In the genomic region with DNA sequence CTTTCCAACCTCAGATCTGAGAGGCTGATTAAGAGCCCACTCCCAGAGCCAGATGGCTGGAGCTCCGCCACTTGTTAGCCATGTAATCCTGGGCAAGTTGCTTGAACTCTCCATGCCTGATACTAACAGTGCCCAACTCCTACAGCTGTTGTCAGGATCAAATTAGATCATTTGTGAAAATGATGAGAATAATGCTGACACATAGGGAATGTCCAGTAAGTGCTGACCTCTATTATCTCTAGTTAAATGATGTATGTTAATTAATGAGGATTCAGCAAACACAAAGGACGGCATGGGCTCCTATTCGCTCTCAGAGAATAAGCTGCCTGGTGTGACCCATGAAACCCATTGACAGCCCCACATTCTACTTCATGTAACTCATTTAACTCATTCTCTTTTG, we compare ENCODE assay signal across 25 cellular contexts.
"Had no signal": no experiment of that assay in that cellular context is flagged by ENCODE, and none has a peak within 500 bp of the region (broad histone marks: within the 10 kb centered on the region; RNA-seq: fewer than 3 reads in every experiment).

No MANE protein-coding gene starts in this region.

- DNase-seq: activated CD4-positive, alpha-beta T cell treated with anti-CD3 and anti-CD28 coated beads for 36 hours; activated CD4-positive, CD25-positive, alpha-beta regulatory T cell; activated CD8-positive, alpha-beta memory T cell treated with anti-CD3 and anti-CD28 coated beads, Interleukin-2, amount 10 ng/mL, durations not matched to agents 7 days and 5 days; activated CD8-positive, alpha-beta T cell treated with anti-CD3 and anti-CD28 coated beads, Interleukin-2, amount 10 ng/mL, durations not matched to agents 7 days and 5 days; activated naive CD4-positive, alpha-beta T cell treated with Interleukin-2 at 50 U/mL for 16 hours; activated T-cell treated with anti-CD3 and anti-CD28 coated beads, Interleukin-2, amount 50 U/mL, for 72 hours; anterior cingulate cortex; dermis blood vessel endothelial cell; effector CD4-positive, alpha-beta T cell; foreskin keratinocyte; heart left ventricle; left lung; lower lobe of right lung; mesenchymal stem cell; natural killer cell; occipital lobe; psoas muscle; spleen; stimulated activated CD4-positive, alpha-beta T cell treated with anti-CD3 and anti-CD28 coated beads, Interleukin-2, amount 100 ng/mL, for 48 hours; uterus had no signal

- H3K79me2 ChIP-seq: parathyroid adenoma had no signal

- H3K27ac ChIP-seq: esophagus muscularis mucosa, foreskin keratinocyte, heart left ventricle, left lung, lower lobe of right lung, neural progenitor cell, parathyroid adenoma, psoas muscle, right atrium auricular region, spleen, thoracic aorta, uterus had no signal

- H3K9me3 ChIP-seq: esophagus muscularis mucosa, heart left ventricle, left lung, lower lobe of right lung, psoas muscle, right atrium auricular region, spleen, thoracic aorta, uterus had no signal

- H3K4me1 ChIP-seq: esophagus muscularis mucosa, foreskin keratinocyte, heart left ventricle, left lung, lower lobe of right lung, neural progenitor cell, psoas muscle, right atrium auricular region, spleen, uterus had no signal

- H3K27me3 ChIP-seq: heart left ventricle, left lung, neural progenitor cell, right atrium auricular region, spleen, uterus had no signal

- H3K4me2 ChIP-seq: neural progenitor cell had no signal

- H2AFZ ChIP-seq: neural progenitor cell, parathyroid adenoma had no signal

- H3K36me3 ChIP-seq: esophagus muscularis mucosa, heart left ventricle, left lung, lower lobe of right lung, neural progenitor cell, right atrium auricular region, spleen, thoracic aorta, uterus had no signal

- H3K9ac ChIP-seq: neural progenitor cell, parathyroid adenoma had no signal

- H3K4me3 ChIP-seq: esophagus muscularis mucosa, heart left ventricle, left lung, lower lobe of right lung, neural progenitor cell, psoas muscle, right atrium auricular region, spleen, thoracic aorta, uterus had no signal

- ATAC-seq: activated CD4-positive, alpha-beta T cell treated with anti-CD3 and anti-CD28 coated beads for 36 hours; activated CD8-positive, alpha-beta memory T cell treated with anti-CD3 and anti-CD28 coated beads, Interleukin-2, amount 10 ng/mL, durations not matched to agents 7 days and 5 days; activated CD8-positive, alpha-beta T cell treated with anti-CD3 and anti-CD28 coated beads, Interleukin-2, amount 10 ng/mL, durations not matched to agents 7 days and 5 days; activated T-cell treated with anti-CD3 and anti-CD28 coated beads, Interleukin-2, amount 50 U/mL, for 72 hours; foreskin keratinocyte; heart left ventricle; left lung; lower lobe of right lung; natural killer cell; psoas muscle had no signal
